18 cellular contexts compared by ENCODE assay signal in genomic region chr3:15347104-15347736, GRCh38. TPM values are rescaled to one million over a fixed set of nuclear protein-coding genes. Genes with fewer than 3 reads are reported as not detected.
DNase-seq lines count a peak whose midpoint lies in the region; ATAC-seq and TF ChIP-seq lines count a peak whose summit lies in the region.
"Had no signal": no experiment of that assay in that cellular context is flagged by ENCODE, and none has a peak within 500 bp of the region (broad histone marks: within the 10 kb centered on the region; RNA-seq: fewer than 3 reads in every experiment).

No MANE protein-coding gene starts in this region.

- peak overlapping the region; percentile 23; the same call in 1 of the 2 replicates for H3K4me2 ChIP-seq in DOHH2 (ENCODE audit: low read length)
- H3K4me2 ChIP-seq: smooth muscle cell had no signal

- DNase-seq in CD1c-positive myeloid dendritic cell (ENCODE audit: extremely low spot score) (peak; percentile 4), T-helper 17 cell (no peak), lower lobe of right lung (no peak), NOMO-1 (lab: John Stamatoyannopoulos, UW; ENCODE audit: unreplicated experiment in 2 of 2) (no peak), NCI-H524 (lab: John Stamatoyannopoulos, UW) (no peak), posterior cingulate gyrus (no peak)
- DNase-seq: activated CD4-positive, CD25-positive, alpha-beta regulatory T cell; dorsolateral prefrontal cortex; mucosa of descending colon; NCI-H1694; ovary; stimulated activated naive CD4-positive, alpha-beta T cell treated with Interleukin-2 at 50 U/mL for 16 hours had no signal

- H3K4me1 Mint-ChIP-seq in T-helper 17 cell = peaks cover 24% of the 10 kb centered on the region

- peaks cover 66% of the 10 kb centered on the region for H3K4me1 ChIP-seq in DOHH2 (ENCODE audit: control insufficient read depth, low read length)
- H3K4me1 ChIP-seq in lower lobe of right lung = peaks cover 5% of the 10 kb centered on the region

- H4K20me1 ChIP-seq in DOHH2 (ENCODE audit: control insufficient read depth, insufficient read depth, low read depth, low read length) = no peaks in the 10 kb centered on the region

- no peaks in the 10 kb centered on the region for H3K36me3 Mint-ChIP-seq in T-helper 17 cell (ENCODE audit: low read depth)
- H3K36me3 Mint-ChIP-seq: brain had no signal

- peak overlapping the region; percentile 72 for H3K27ac Mint-ChIP-seq in T-helper 17 cell
- H3K27ac Mint-ChIP-seq: activated T-helper 2 cell treated with anti-CD3 and anti-CD28 coated beads, Interferon-gamma antibody, Interleukin-2, Interleukin-4, amounts not matched to agents 10 μg/mL and 5 μg/mL and 100 μg/mL, durations not matched to agents 14 hours and 24 hours and 36 hours; brain had no signal

- H3K9me2 ChIP-seq in DOHH2 (replicated peaks; ENCODE audit: control insufficient read depth, low read length) = no peaks in the 10 kb centered on the region

- intact Hi-C loops in lower lobe of right lung (cut with DNase I) = no loop called here
- intact Hi-C loops in posterior cingulate gyrus (cut with DNase I) = no loop called here

- peak overlapping the region; percentile 70 for H3K4me3 Mint-ChIP-seq in T-helper 17 cell
- H3K4me3 Mint-ChIP-seq: brain had no signal

- peak; percentile 71 for ATAC-seq in T-helper 17 cell
- peak; percentile 35 to 45 for ATAC-seq in lower lobe of right lung
- ATAC-seq in HG03460 (IDR thresholded peaks at IDR 0.05; ENCODE audit: unreplicated experiment) = no peak
- ATAC-seq: mucosa of descending colon, SK-N-SH treated with all-trans-retinoic acid at 6 μM for 48 hours had no signal

- H3K27ac ChIP-seq in DOHH2 (ENCODE audit: low read depth, low read length) = no peak overlapping the region
- H3K27ac ChIP-seq in lower lobe of right lung = peak overlapping the region; percentile 42
- H3K27ac ChIP-seq: dorsolateral prefrontal cortex, ovary had no signal

- H3K27me3 Mint-ChIP-seq in T-helper 17 cell = no peaks in the 10 kb centered on the region

- H3K4me3 ChIP-seq in DOHH2 (ENCODE audit: low read length) = no peak overlapping the region
- no peak overlapping the region for H3K4me3 ChIP-seq in lower lobe of right lung
- H3K4me3 ChIP-seq: dorsolateral prefrontal cortex, mucosa of descending colon, ovary, smooth muscle cell had no signal

- no peaks in the 10 kb centered on the region for H3K79me2 ChIP-seq in DOHH2 (ENCODE audit: control insufficient read depth, low read length)

- H3K27me3 ChIP-seq in DOHH2 (ENCODE audit: control insufficient read depth, low read length) (no peaks in the 10 kb centered on the region), lower lobe of right lung (ENCODE audit: low read depth) (no peaks in the 10 kb centered on the region)
- H3K27me3 ChIP-seq: dorsolateral prefrontal cortex, ovary had no signal

- H3K9me3 ChIP-seq in DOHH2 (ENCODE audit: control insufficient read depth, insufficient read depth, low read length) = no peaks in the 10 kb centered on the region; the same call in 1 of the 2 replicates
- H3K9me3 ChIP-seq in T-helper 17 cell (ENCODE audit: control insufficient read depth, low read length, poor library complexity, severe bottlenecking) = peaks cover 2% of the 10 kb centered on the region
- peaks cover 15% of the 10 kb centered on the region for H3K9me3 ChIP-seq in lower lobe of right lung

- peaks cover 34% of the 10 kb centered on the region for H3F3A ChIP-seq in DOHH2 (ENCODE audit: control insufficient read depth, insufficient read depth)

- TF ChIP-seq CTCF in DOHH2 (IDR thresholded peaks at IDR 0.05; ENCODE audit: low read depth, low read length, poor library complexity, severe bottlenecking) = no peak
- no peak for TF ChIP-seq CTCF in lower lobe of right lung (IDR thresholded peaks at IDR 0.05)

- no peaks in the 10 kb centered on the region for H3K36me3 ChIP-seq in DOHH2 (ENCODE audit: control insufficient read depth, low read length)
- H3K36me3 ChIP-seq in lower lobe of right lung = no peaks in the 10 kb centered on the region
- H3K36me3 ChIP-seq: ovary had no signal

RNA-seq across cellular contexts. Expression of gene SH3BP5, which starts 14.8 kb away (rescaled TPM):
- total RNA-seq in T-helper 17 cell (10 to 100 TPM; 50.7 to 78.4 TPM), lower lobe of right lung (106 TPM)
